In the genomic region with DNA sequence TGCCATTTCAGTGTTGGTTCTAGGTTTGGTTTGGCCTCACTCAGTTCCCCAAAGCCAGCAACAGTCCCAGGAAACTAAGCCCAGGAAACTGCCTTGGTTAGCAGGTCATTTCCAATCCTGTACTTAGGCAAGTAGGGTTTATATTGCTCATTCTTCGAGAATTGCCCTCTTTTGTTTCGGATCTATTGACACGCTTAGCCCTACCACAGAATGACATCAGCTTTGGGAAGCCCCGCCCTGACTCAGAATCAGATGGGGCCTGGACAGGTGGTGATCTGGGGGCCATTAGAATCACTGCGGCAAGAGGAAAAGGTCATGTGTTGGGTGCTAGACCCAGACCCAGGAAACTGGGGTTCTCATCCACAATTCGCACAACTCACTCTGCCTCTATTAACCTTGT, we compare ENCODE assay signal across 1 cellular context.
TF ChIP-seq lines count a peak whose summit lies in the region.

No MANE protein-coding gene starts in this region.

TF ChIP-seq in H1, 55 proteins besides CTCF, POLR2A, EP300 and RAD21:
- no peak for TF ChIP-seq HDAC6 (IDR thresholded peaks at IDR 0.05; ENCODE audit: low read depth, low read length)
- no peak for TF ChIP-seq USF2 (IDR thresholded peaks at IDR 0.05; ENCODE audit: low read length)
- no peak for TF ChIP-seq FOSL1 (IDR thresholded peaks at IDR 0.05; ENCODE audit: insufficient read depth, low read depth, low read length)
- TF ChIP-seq ASH2L (IDR thresholded peaks at IDR 0.05; ENCODE audit: low read length), result no peak
- no peak for TF ChIP-seq RXRA (IDR thresholded peaks at IDR 0.05; ENCODE audit: insufficient read depth, low read depth, low read length)
- TF ChIP-seq CHD2 (IDR thresholded peaks at IDR 0.05; ENCODE audit: low read length), result no peak
- TF ChIP-seq CREB1 (IDR thresholded peaks at IDR 0.05), result no peak
- TF ChIP-seq RFX5 (IDR thresholded peaks at IDR 0.05; ENCODE audit: borderline replicate concordance, low read depth, low read length), result no peak
- TF ChIP-seq, protein P1, sequence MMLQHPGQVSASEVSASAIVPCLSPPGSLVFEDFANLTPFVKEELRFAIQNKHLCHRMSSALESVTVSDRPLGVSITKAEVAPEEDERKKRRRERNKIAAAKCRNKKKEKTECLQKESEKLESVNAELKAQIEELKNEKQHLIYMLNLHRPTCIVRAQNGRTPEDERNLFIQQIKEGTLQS (IDR thresholded peaks at IDR 0.05; ENCODE audit: insufficient read depth, low read depth, low read length), result no peak
- no peak for TF ChIP-seq EGR1 (IDR thresholded peaks at IDR 0.05; ENCODE audit: borderline replicate concordance, low read depth, low read length)
- TF ChIP-seq TEAD4 (IDR thresholded peaks at IDR 0.05; ENCODE audit: low read depth, low read length), result no peak
- TF ChIP-seq CBX8 (IDR thresholded peaks at IDR 0.05; ENCODE audit: borderline replicate concordance, low read depth, low read length), result no peak
- TF ChIP-seq NRF1 (IDR thresholded peaks at IDR 0.05; ENCODE audit: low read depth, low read length), result no peak
- no peak for TF ChIP-seq EZH2 (IDR thresholded peaks at IDR 0.05; ENCODE audit: low read depth, low read length, severe bottlenecking)
- TF ChIP-seq JUN (IDR thresholded peaks at IDR 0.05; ENCODE audit: low read depth, low read length), result no peak
- no peak for TF ChIP-seq BACH1 (IDR thresholded peaks at IDR 0.05; ENCODE audit: low read length)
- TF ChIP-seq TBP (IDR thresholded peaks at IDR 0.05; ENCODE audit: low read depth, low read length), result no peak
